ENCODE assay signal across 23 cellular contexts in the genomic region with DNA sequence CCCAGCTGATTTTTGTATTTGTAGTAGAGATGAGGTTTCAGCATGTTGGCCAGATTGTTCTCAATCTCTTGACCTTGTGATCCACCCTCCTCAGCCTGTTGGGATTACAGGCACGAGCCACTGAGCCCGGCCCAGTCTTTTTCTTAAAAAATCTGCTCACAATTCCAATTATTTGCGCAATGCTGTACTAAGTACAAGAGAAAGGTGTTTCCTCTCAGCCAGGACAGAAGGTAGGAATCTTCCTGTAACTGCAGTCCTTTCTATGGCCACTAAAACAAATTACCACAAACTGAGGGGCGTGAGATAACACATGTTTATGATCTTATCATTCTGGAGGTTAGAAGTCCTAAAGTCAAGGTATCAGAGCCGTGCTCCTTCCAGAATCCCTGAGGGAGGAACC. TPM values are rescaled to one million over a fixed set of nuclear protein-coding genes. Genes with fewer than 3 reads are reported as not detected.
DNase-seq lines count a peak whose midpoint lies in the region; TF ChIP-seq lines count a peak whose summit lies in the region.
"Had no signal": no experiment of that assay in that cellular context is flagged by ENCODE, and none has a peak within 500 bp of the region (broad histone marks: within the 10 kb centered on the region; RNA-seq: fewer than 3 reads in every experiment).

No MANE protein-coding gene starts in this region.

- H3K4me1 ChIP-seq in CD4-positive, alpha-beta memory T cell (ENCODE audit: insufficient read depth, low read length): peaks cover 6% of the 10 kb centered on the region
- peaks cover 16% of the 10 kb centered on the region for H3K4me1 ChIP-seq in prostate gland (replicated peaks)
- H3K4me1 ChIP-seq in effector memory CD4-positive, alpha-beta T cell (ENCODE audit: control insufficient read depth, insufficient read depth, low read length, poor library complexity, severe bottlenecking): peaks cover 6% of the 10 kb centered on the region
- H3K4me1 ChIP-seq: adrenal gland had no signal

- H3K27ac ChIP-seq in CD4-positive, alpha-beta memory T cell (ENCODE audit: low read depth, low read length): no peak overlapping the region
- H3K27ac ChIP-seq in prostate gland: peak overlapping the region; percentile 77 to 84
- H3K27ac ChIP-seq in effector memory CD4-positive, alpha-beta T cell (ENCODE audit: insufficient read depth, low read length, poor library complexity, severe bottlenecking): no peak overlapping the region
- H3K27ac ChIP-seq: adrenal gland, coronary artery, heart left ventricle, Peyer's patch, SK-N-MC, WERI-Rb-1 had no signal

- POLR2A ChIA-PET in CD4-positive, alpha-beta memory T cell (lab: Charles Lee; ENCODE audit: partially characterized antibody): interaction anchor here (1.7 kb wide), 1 partner anchor 15 kb away, joined by 5 read pairs; no protein-coding TSS in a partner anchor

- H3K4me3 Mint-ChIP-seq in CD4-positive, alpha-beta memory T cell: peak overlapping the region in 2 of 8 donors; percentile 2 to 17
- no peak overlapping the region for H3K4me3 Mint-ChIP-seq in HFFc6
- H3K4me3 Mint-ChIP-seq: nephron progenitor cell; T-helper 2 cell treated with Interferon-gamma antibody and Interleukin-4, amounts not matched to agents 5 μg/mL and 100 μg/mL, for 36 hours had no signal

- peak overlapping the region in 6 of 7 donors; percentile 31 to 79 (median 50) for H3K27ac Mint-ChIP-seq in CD4-positive, alpha-beta memory T cell
- no peak overlapping the region for H3K27ac Mint-ChIP-seq in HFFc6
- H3K27ac Mint-ChIP-seq: activated T-helper 2 cell treated with anti-CD3 and anti-CD28 coated beads, Interferon-gamma antibody, Interleukin-2, Interleukin-4, amounts not matched to agents 10 μg/mL and 5 μg/mL and 100 μg/mL, durations not matched to agents 14 hours and 24 hours and 36 hours; nephron progenitor cell had no signal

- 80% methylated on average over 5 of the region's 5 CpGs for WGBS in prostate gland

- no peaks in the 10 kb centered on the region for H3K27me3 ChIP-seq in CD4-positive, alpha-beta memory T cell (ENCODE audit: insufficient read depth, low read length)
- no peaks in the 10 kb centered on the region for H3K27me3 ChIP-seq in prostate gland (replicated peaks; ENCODE audit: insufficient read depth)
- no peaks in the 10 kb centered on the region for H3K27me3 ChIP-seq in effector memory CD4-positive, alpha-beta T cell (replicated peaks; ENCODE audit: control insufficient read depth, insufficient read depth, low read length, poor library complexity, severe bottlenecking)
- H3K27me3 ChIP-seq: adrenal gland, Peyer's patch had no signal

- H3K27me3 Mint-ChIP-seq in CD4-positive, alpha-beta memory T cell: no peaks in the 10 kb centered on the region
- H3K27me3 Mint-ChIP-seq in HFFc6 (ENCODE audit: insufficient read depth): peaks cover 5% of the 10 kb centered on the region; the same call in 1 of the 2 replicates

- H3K4me1 Mint-ChIP-seq in CD4-positive, alpha-beta memory T cell: peaks cover 16 to 28% (median 24%) of the 10 kb centered on the region in 4 donors
- peaks cover 34% of the 10 kb centered on the region for H3K4me1 Mint-ChIP-seq in HFFc6 (ENCODE audit: low read depth)

- H3K9me3 Mint-ChIP-seq in CD4-positive, alpha-beta memory T cell: no peaks in the 10 kb centered on the region
- no peaks in the 10 kb centered on the region for H3K9me3 Mint-ChIP-seq in HFFc6
- H3K9me3 Mint-ChIP-seq: activated T-helper 2 cell treated with anti-CD3 and anti-CD28 coated beads, Interferon-gamma antibody, Interleukin-2, Interleukin-4, amounts not matched to agents 10 μg/mL and 5 μg/mL and 100 μg/mL, durations not matched to agents 14 hours and 24 hours and 36 hours; nephron progenitor cell; T-helper 2 cell treated with Interferon-gamma antibody and Interleukin-4, amounts not matched to agents 5 μg/mL and 100 μg/mL, for 36 hours had no signal

- H3K36me3 Mint-ChIP-seq in CD4-positive, alpha-beta memory T cell: no peaks in the 10 kb centered on the region
- H3K36me3 Mint-ChIP-seq in HFFc6 (ENCODE audit: low read depth): no peaks in the 10 kb centered on the region

- H3K4me3 ChIP-seq in CD4-positive, alpha-beta memory T cell (ENCODE audit: low read length in 2 of 2): no peak overlapping the region
- H3K4me3 ChIP-seq in epithelial cell of esophagus (ENCODE audit: low read length): no peak overlapping the region
- no peak overlapping the region for H3K4me3 ChIP-seq in prostate gland
- H3K4me3 ChIP-seq in effector memory CD4-positive, alpha-beta T cell (ENCODE audit: insufficient read depth, low read depth, low read length, poor library complexity, severe bottlenecking): no peak overlapping the region
- H3K4me3 ChIP-seq: adrenal gland, coronary artery, heart left ventricle, Peyer's patch, SK-N-MC had no signal

- DNase-seq in CD4-positive, alpha-beta memory T cell: no peak
- DNase-seq in HFFc6 (no peak), epithelial cell of esophagus (ENCODE audit: low read depth) (no peak), prostate gland (ENCODE audit: low spot score) (no peak), SHP77 treated with DMSO at 0.1 percent for 48 hours (lab: John Stamatoyannopoulos, UW) (no peak), NCI-H1417 treated with DMSO at 0.1 percent for 48 hours (lab: John Stamatoyannopoulos, UW) (no peak), OCI-M2 (lab: John Stamatoyannopoulos, UW; ENCODE audit: unreplicated experiment) (no peak)
- DNase-seq in effector memory CD4-positive, alpha-beta T cell: no peak
- DNase-seq: activated CD4-positive, alpha-beta T cell treated with anti-CD3 and anti-CD28 coated beads, Interleukin-2, amount 50 U/mL, for 4 hours; activated CD8-positive, alpha-beta memory T cell treated with anti-CD3 and anti-CD28 coated beads, Interleukin-2, amount 50 U/mL, for 48 hours; heart left ventricle; left cardiac atrium; NCI-H1092 treated with DMSO at 0.1 percent for 48 hours; NCI-H2107; NCI-H510A; nephron progenitor cell; Peyer's patch; WERI-Rb-1 had no signal

- CTCF ChIA-PET in CD4-positive, alpha-beta memory T cell (lab: Charles Lee; ENCODE audit: partially characterized antibody): interaction anchor here (0.6 to 3.2 kb wide), 5 partner anchors 10 to 216 kb away, joined by 3 to 27 read pairs (median 8); no protein-coding TSS in a partner anchor

- intact Hi-C loops in CD4-positive, alpha-beta memory T cell (cut with micrococcal nuclease): no loop called here
- intact Hi-C loops in prostate gland (cut with DNase I): no loop called here

- no peak for TF ChIP-seq POLR2A in prostate gland (IDR thresholded peaks at IDR 0.05)

- no peaks in the 10 kb centered on the region for H3K9me3 ChIP-seq in CD4-positive, alpha-beta memory T cell (ENCODE audit: control insufficient read depth in 1 of 2, low read length in 2 of 2)
- H3K9me3 ChIP-seq in prostate gland: no peaks in the 10 kb centered on the region
- no peaks in the 10 kb centered on the region for H3K9me3 ChIP-seq in effector memory CD4-positive, alpha-beta T cell (ENCODE audit: control insufficient read depth, low read length)
- H3K9me3 ChIP-seq: adrenal gland, heart left ventricle, Peyer's patch had no signal

- H3K36me3 ChIP-seq in CD4-positive, alpha-beta memory T cell (ENCODE audit: insufficient read depth, low read length): no peaks in the 10 kb centered on the region
- no peaks in the 10 kb centered on the region for H3K36me3 ChIP-seq in prostate gland
- H3K36me3 ChIP-seq in effector memory CD4-positive, alpha-beta T cell (ENCODE audit: control insufficient read depth, insufficient read depth, low read length): no peaks in the 10 kb centered on the region
- H3K36me3 ChIP-seq: adrenal gland, heart left ventricle, Peyer's patch, WERI-Rb-1 had no signal

- TF ChIP-seq CTCF in HFFc6 (IDR thresholded peaks at IDR 0.05) (0 out of 2 replicates have a peak, but pooled peaks have one; percentile 19), epithelial cell of esophagus (IDR thresholded peaks at IDR 0.05; ENCODE audit: insufficient read depth, low read depth, low read length, missing control alignments) (peak; percentile 19), prostate gland (IDR thresholded peaks at IDR 0.05) (peak in 1 of 4 experiments; percentile 21)

RNA-seq across cellular contexts. Expression of gene CBR3, which starts 6.9 kb away (rescaled TPM):
- total RNA-seq in CD4-positive, alpha-beta memory T cell: 1 to 10 TPM; 9.2 to 9.3 TPM
- 10 to 100 TPM; 15.6 to 24.9 TPM for polyA plus RNA-seq in CD4-positive, alpha-beta memory T cell
- 10 to 100 TPM; 15.1 to 25.9 (median 23.5) TPM for total RNA-seq in HFFc6 (2021; fragmentation: NEBNext Ultra II Directional; extraction: Animal tissue kit (Norgen Biotek cat#: 25700))
- total RNA-seq in prostate gland: 10 to 100 TPM; 18.5 to 41.2 TPM

RNA-seq across cellular contexts. Expression of gene DOP1B, which starts 28.6 kb away (rescaled TPM):
- total RNA-seq in CD4-positive, alpha-beta memory T cell: 10 to 100 TPM; 24.0 to 27.3 TPM
- 10 to 100 TPM in 1 of 2 donors, 1 to 10 TPM in 1; 3.2 to 13.7 TPM for polyA plus RNA-seq in CD4-positive, alpha-beta memory T cell
- 10 to 100 TPM; 13.2 to 19.4 (median 15.3) TPM for total RNA-seq in HFFc6 (2021; fragmentation: NEBNext Ultra II Directional; extraction: Animal tissue kit (Norgen Biotek cat#: 25700))
- 10 to 100 TPM; 28.4 to 93.3 TPM for total RNA-seq in prostate gland

RNA-seq across cellular contexts. Expression of gene CBR1, which starts 58.2 kb away (rescaled TPM):
- 10 to 100 TPM; 23.0 to 25.2 TPM for total RNA-seq in CD4-positive, alpha-beta memory T cell
- polyA plus RNA-seq in CD4-positive, alpha-beta memory T cell: 10 to 100 TPM; 49.3 to 82.2 TPM
- total RNA-seq in HFFc6 (2021; fragmentation: NEBNext Ultra II Directional; extraction: Animal tissue kit (Norgen Biotek cat#: 25700)): 100 to 1,000 TPM; 103 to 144 (median 138) TPM
- 100 to 1,000 TPM; 200 to 571 TPM for total RNA-seq in prostate gland

Comparison
In these comparisons a context has a peak if more than half of its experiments do, and no peak if none do; other contexts are left out.
1. H3K27ac ChIP-seq: peak in prostate gland (2 of 2); none in CD4-positive, alpha-beta memory T cell (single experiment) and effector memory CD4-positive, alpha-beta T cell (single experiment).